Comparison of ENCODE assay signal across 8 cellular contexts in the genomic region with DNA sequence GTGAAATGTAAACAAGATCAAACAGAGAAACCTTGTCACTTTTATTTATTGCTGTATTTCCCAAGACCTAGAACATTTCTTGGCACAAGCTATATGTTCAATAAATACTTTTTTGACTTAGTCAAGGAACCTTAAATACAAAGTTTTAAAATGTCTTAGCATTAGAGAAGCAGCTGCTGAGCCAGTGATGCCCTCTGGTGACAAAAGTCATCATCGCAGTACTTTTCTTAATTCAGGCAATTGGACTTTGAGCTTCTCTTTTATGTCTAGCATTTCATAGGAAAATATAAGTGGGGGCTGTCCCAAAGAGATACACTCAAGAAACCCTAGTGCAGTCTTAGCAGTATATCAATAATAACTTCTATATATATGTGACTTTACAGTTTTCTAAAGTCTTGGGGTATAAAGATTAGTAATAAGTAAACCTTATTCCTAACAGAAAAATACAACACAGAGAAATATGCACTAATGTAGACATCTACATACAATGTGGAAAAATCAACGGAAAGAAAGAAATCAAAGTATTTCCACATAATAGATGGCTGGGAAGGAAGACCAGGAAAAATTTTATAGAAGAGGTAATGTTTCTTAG.
DNase-seq lines count a peak whose midpoint lies in the region; ATAC-seq, FAIRE-seq and TF ChIP-seq lines count a peak whose summit lies in the region.

No MANE protein-coding gene starts in this region.

- TF ChIP-seq POLR2A in NB4 (IDR thresholded peaks at IDR 0.05; ENCODE audit: extremely low read depth, insufficient read length), result no peak

- H3K27me3 ChIP-seq in DOHH2 (ENCODE audit: control insufficient read depth, low read length) (no peaks in the 10 kb centered on the region), keratinocyte (ENCODE audit: control insufficient read depth, extremely low read depth, insufficient read depth, low read length) (no peaks in the 10 kb centered on the region)

- H3K27ac ChIP-seq in DOHH2 (ENCODE audit: low read depth, low read length) (no peak overlapping the region), keratinocyte (ENCODE audit: control insufficient read depth, insufficient read depth, low read length) (no peak overlapping the region)

- H3K36me3 ChIP-seq in DOHH2 (ENCODE audit: control insufficient read depth, low read length), result no peaks in the 10 kb centered on the region
- H3K36me3 ChIP-seq in keratinocyte (ENCODE audit: control insufficient read depth in 2 of 2, extremely low read depth in 1 of 2, insufficient read depth in 2 of 2, low read length in 2 of 2), result no peaks in the 10 kb centered on the region

- H3K9ac ChIP-seq in keratinocyte (ENCODE audit: control insufficient read depth, extremely low read depth, insufficient read depth, low read length), result no peak overlapping the region

- no peaks in the 10 kb centered on the region for H3F3A ChIP-seq in DOHH2 (ENCODE audit: control insufficient read depth, insufficient read depth)

- H4K20me1 ChIP-seq in DOHH2 (ENCODE audit: control insufficient read depth, insufficient read depth, low read depth, low read length) (no peaks in the 10 kb centered on the region), keratinocyte (ENCODE audit: control insufficient read depth, extremely low read depth, insufficient read depth, low read length) (no peaks in the 10 kb centered on the region)

- H2AFZ ChIP-seq in keratinocyte (ENCODE audit: control insufficient read depth, low read length), result no peak overlapping the region

- no peaks in the 10 kb centered on the region for H3K4me1 ChIP-seq in DOHH2 (ENCODE audit: control insufficient read depth, low read length)
- H3K4me1 ChIP-seq in keratinocyte (ENCODE audit: control insufficient read depth, extremely low read depth, insufficient read depth, low read length), result no peaks in the 10 kb centered on the region

- no peak overlapping the region for H3K4me3 ChIP-seq in DOHH2 (ENCODE audit: low read length)
- no peak overlapping the region for H3K4me3 ChIP-seq in NB4 (ENCODE audit: low read depth, low read length)
- H3K4me3 ChIP-seq in keratinocyte (ENCODE audit: control insufficient read depth in 2 of 3, extremely low read depth in 1 of 3, insufficient read depth in 2 of 3, low read depth in 1 of 3, low read length in 3 of 3), result no peak overlapping the region

- peak; percentile 71 for ATAC-seq in GM21526 (IDR thresholded peaks at IDR 0.05; ENCODE audit: low FRiP score, unreplicated experiment)

- peak; percentile 76 for TF ChIP-seq CTCF in DOHH2 (IDR thresholded peaks at IDR 0.05; ENCODE audit: low read depth, low read length, poor library complexity, severe bottlenecking)
- TF ChIP-seq CTCF in NB4 (IDR thresholded peaks at IDR 0.05; ENCODE audit: low read depth, low read length), result peak; percentile 79
- peak; percentile 54 to 66 (median 63) for TF ChIP-seq CTCF in keratinocyte (optimal IDR thresholded peaks at IDR 0.05 in 1 of 3, IDR thresholded peaks at IDR 0.05 in 1 of 3, conservative IDR thresholded peaks at IDR 0.05 in 1 of 3; ENCODE audit: extremely low read depth in 1 of 3, insufficient read depth in 2 of 3, low read length in 3 of 3)

- dilution Hi-C loops in keratinocyte (cut with MboI; ENCODE audit: extremely low pct_ligation_motif_present, low sequenced_read_pairs), result no loop called here

- DNase-seq in NB4 (ENCODE audit: low read depth) (peak; percentile 54), keratinocyte (ENCODE audit: low read depth, low spot score) (no peak), germinal center (ENCODE audit: low spot score) (no peak), NCI-H2196 (lab: John Stamatoyannopoulos, UW; ENCODE audit: unreplicated experiment) (no peak)
- peak; percentile 76 for DNase-seq in activated effector memory CD4-positive, alpha-beta T cell treated with anti-CD3 and anti-CD28 coated beads, Interleukin-2, amount 50 U/mL, for 16 hours
- DNase-seq in stimulated activated naive CD4-positive, alpha-beta T cell treated with Interleukin-2 at 50 U/mL for 16 hours (lab: John Stamatoyannopoulos, UW), result peak; percentile 7

- no peak overlapping the region for H3K4me2 ChIP-seq in DOHH2 (ENCODE audit: low read length)
- no peak overlapping the region for H3K4me2 ChIP-seq in keratinocyte (ENCODE audit: control insufficient read depth, extremely low read depth, insufficient read depth, low read depth, low read length)

- H3K9me1 ChIP-seq in keratinocyte (ENCODE audit: control insufficient read depth, extremely low read depth, insufficient read depth, low read length), result no peaks in the 10 kb centered on the region

- FAIRE-seq in keratinocyte (lab: Jason Lieb, UNC), result no peak

- H3K79me2 ChIP-seq in DOHH2 (ENCODE audit: control insufficient read depth, low read length) (no peaks in the 10 kb centered on the region), keratinocyte (ENCODE audit: control insufficient read depth, insufficient read depth, low read length) (no peaks in the 10 kb centered on the region)

- H3K9me2 ChIP-seq in DOHH2 (replicated peaks; ENCODE audit: control insufficient read depth, low read length), result no peaks in the 10 kb centered on the region

- H3K9me3 ChIP-seq in DOHH2 (ENCODE audit: control insufficient read depth, insufficient read depth, low read length), result no peaks in the 10 kb centered on the region
- no peaks in the 10 kb centered on the region for H3K9me3 ChIP-seq in keratinocyte (ENCODE audit: control insufficient read depth, low read depth, low read length)

Comparison
In these comparisons a context has a peak if more than half of its experiments do, and no peak if none do; other contexts are left out.
1. DNase-seq: peak in NB4 (single experiment), activated effector memory CD4-positive, alpha-beta T cell treated with anti-CD3 and anti-CD28 coated beads, Interleukin-2, amount 50 U/mL, for 16 hours (single experiment) and stimulated activated naive CD4-positive, alpha-beta T cell treated with Interleukin-2 at 50 U/mL for 16 hours (single experiment); none in keratinocyte (single experiment), germinal center (single experiment) and NCI-H2196 (single experiment).
2. Peak in every context shown above with its lines, with median percentiles within 50 percentile points of each other: CTCF ChIP-seq.